In the genomic region with DNA sequence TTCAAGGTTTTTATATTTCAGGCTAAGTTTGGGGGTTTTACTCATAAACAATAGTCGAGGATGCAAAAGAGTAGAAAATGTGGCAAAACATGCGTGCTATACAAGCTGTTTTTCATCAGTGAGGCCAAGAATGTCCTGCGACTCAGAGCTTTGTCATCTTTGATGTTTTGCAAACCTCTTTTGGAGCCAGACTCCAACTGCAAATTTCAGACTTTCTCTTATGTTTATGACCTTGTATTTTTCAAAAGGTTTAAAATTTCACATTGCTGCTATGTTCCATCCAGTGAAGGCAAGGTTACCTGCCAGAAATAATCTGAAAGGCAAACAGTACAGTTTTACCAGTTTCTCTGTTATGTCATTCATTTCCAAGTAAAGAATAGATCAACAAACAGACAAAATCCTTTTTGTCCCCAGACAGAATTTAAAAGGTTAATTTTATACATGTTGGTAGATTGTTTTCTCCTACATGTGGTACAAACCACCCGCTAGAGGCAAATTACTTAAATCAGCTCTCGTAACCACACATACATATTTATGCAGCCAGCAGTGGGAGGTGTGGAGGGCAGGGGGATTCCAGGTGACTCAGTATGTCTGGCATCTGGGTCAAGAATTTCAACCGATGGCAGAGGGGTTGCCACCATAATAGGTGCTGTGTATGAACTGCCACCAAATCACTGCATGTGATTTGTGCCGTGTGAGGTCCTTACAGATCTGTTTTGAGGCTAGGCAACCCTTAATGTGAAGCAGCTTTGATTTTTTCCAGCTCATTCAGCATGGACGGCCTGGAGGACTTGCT, we compare ENCODE assay signal across 9 cellular contexts.
DNase-seq lines count a peak whose midpoint lies in the region; ATAC-seq, FAIRE-seq and TF ChIP-seq lines count a peak whose summit lies in the region.
"Had no signal": no experiment of that assay in that cellular context is flagged by ENCODE, and none has a peak within 500 bp of the region (broad histone marks: within the 10 kb centered on the region; RNA-seq: fewer than 3 reads in every experiment).

No MANE protein-coding gene starts in this region.

- H3K4me3 ChIP-seq in keratinocyte (ENCODE audit: control insufficient read depth in 2 of 3, extremely low read depth in 1 of 3, insufficient read depth in 2 of 3, low read depth in 1 of 3, low read length in 3 of 3): no peak overlapping the region
- H3K4me3 ChIP-seq in stomach smooth muscle (ENCODE audit: low read length in 2 of 2): peak overlapping the region in 1 of 2 donors; percentile 15
- H3K4me3 ChIP-seq: breast epithelium had no signal

- peak; percentile 23 for ATAC-seq in activated CD8-positive, alpha-beta memory T cell treated with anti-CD3 and anti-CD28 coated beads, Interleukin-2, amount 10 ng/mL, durations not matched to agents 7 days and 5 days
- ATAC-seq in HG03108 (IDR thresholded peaks at IDR 0.05; ENCODE audit: unreplicated experiment) (no peak), HG02852 (IDR thresholded peaks at IDR 0.05; ENCODE audit: unreplicated experiment) (no peak)

- no peaks in the 10 kb centered on the region for H3K9me3 Mint-ChIP-seq in activated CD8-positive, alpha-beta memory T cell treated with anti-CD3 and anti-CD28 coated beads, Interleukin-2, amount 10 ng/mL, durations not matched to agents 7 days and 5 days (ENCODE audit: low read depth)

- H3K9me1 ChIP-seq in keratinocyte (ENCODE audit: control insufficient read depth, extremely low read depth, insufficient read depth, low read length): no peaks in the 10 kb centered on the region

- no peaks in the 10 kb centered on the region for H3K27me3 ChIP-seq in keratinocyte (ENCODE audit: control insufficient read depth, extremely low read depth, insufficient read depth, low read length)
- no peaks in the 10 kb centered on the region for H3K27me3 ChIP-seq in stomach smooth muscle (ENCODE audit: control insufficient read depth in 1 of 2, insufficient read depth in 2 of 2, low read length in 2 of 2)
- H3K27me3 ChIP-seq: breast epithelium had no signal

- H3K9ac ChIP-seq in keratinocyte (ENCODE audit: control insufficient read depth, extremely low read depth, insufficient read depth, low read length): peak overlapping the region; percentile 45
- H3K9ac ChIP-seq in stomach smooth muscle (ENCODE audit: low read length in 2 of 2): no peak overlapping the region

- CTCF ChIA-PET in activated CD8-positive, alpha-beta memory T cell treated with anti-CD3 and anti-CD28 coated beads, Interleukin-2, amount 10 ng/mL, durations not matched to agents 7 days and 5 days (lab: Charles Lee): no interaction called here

- H3K4me3 Mint-ChIP-seq in activated CD8-positive, alpha-beta memory T cell treated with anti-CD3 and anti-CD28 coated beads, Interleukin-2, amount 10 ng/mL, durations not matched to agents 7 days and 5 days: no peak overlapping the region

- peak overlapping the region; percentile 42 for H3K27ac ChIP-seq in keratinocyte (ENCODE audit: control insufficient read depth, insufficient read depth, low read length)
- H3K27ac ChIP-seq in stomach smooth muscle (ENCODE audit: low read length): peak overlapping the region; percentile 53

- dilution Hi-C loops in keratinocyte (cut with MboI; ENCODE audit: extremely low pct_ligation_motif_present, low sequenced_read_pairs): no loop called here

- peak; percentile 57 for FAIRE-seq in keratinocyte (lab: Jason Lieb, UNC)

- peak overlapping the region; percentile 62 for H2AFZ ChIP-seq in keratinocyte (ENCODE audit: control insufficient read depth, low read length)

- DNase-seq in 8988T (peak; percentile 38), HCEC 1CT (peak; percentile 83), keratinocyte (ENCODE audit: low read depth, low spot score) (peak; percentile 44), hippocampal formation (lab: John Stamatoyannopoulos, UW) (no peak)
- peak; percentile 52 for DNase-seq in activated CD8-positive, alpha-beta memory T cell treated with anti-CD3 and anti-CD28 coated beads, Interleukin-2, amount 10 ng/mL, durations not matched to agents 7 days and 5 days

- no peaks in the 10 kb centered on the region for H3K79me2 ChIP-seq in keratinocyte (ENCODE audit: control insufficient read depth, insufficient read depth, low read length)

- peaks cover 6% of the 10 kb centered on the region for H3K4me1 Mint-ChIP-seq in activated CD8-positive, alpha-beta memory T cell treated with anti-CD3 and anti-CD28 coated beads, Interleukin-2, amount 10 ng/mL, durations not matched to agents 7 days and 5 days

- H3K36me3 ChIP-seq in keratinocyte (ENCODE audit: control insufficient read depth in 2 of 2, extremely low read depth in 1 of 2, insufficient read depth in 2 of 2, low read length in 2 of 2) (no peaks in the 10 kb centered on the region), stomach smooth muscle (ENCODE audit: control insufficient read depth in 2 of 2, insufficient read depth in 2 of 2, low read length in 2 of 2) (no peaks in the 10 kb centered on the region)
- H3K36me3 ChIP-seq: breast epithelium had no signal

- H3K4me2 ChIP-seq in keratinocyte (ENCODE audit: control insufficient read depth, extremely low read depth, insufficient read depth, low read depth, low read length): peak overlapping the region; percentile 33

- TF ChIP-seq CTCF in keratinocyte (optimal IDR thresholded peaks at IDR 0.05 in 1 of 3, IDR thresholded peaks at IDR 0.05 in 1 of 3, conservative IDR thresholded peaks at IDR 0.05 in 1 of 3; ENCODE audit: extremely low read depth in 1 of 3, insufficient read depth in 2 of 3, low read length in 3 of 3): peak in 1 of 3 experiments; percentile 22

- H3K27me3 Mint-ChIP-seq in activated CD8-positive, alpha-beta memory T cell treated with anti-CD3 and anti-CD28 coated beads, Interleukin-2, amount 10 ng/mL, durations not matched to agents 7 days and 5 days: peaks cover 23% of the 10 kb centered on the region

- peaks cover 2% of the 10 kb centered on the region for H3K36me3 Mint-ChIP-seq in activated CD8-positive, alpha-beta memory T cell treated with anti-CD3 and anti-CD28 coated beads, Interleukin-2, amount 10 ng/mL, durations not matched to agents 7 days and 5 days

- H3K9me3 ChIP-seq in keratinocyte (ENCODE audit: control insufficient read depth, low read depth, low read length) (no peaks in the 10 kb centered on the region), stomach smooth muscle (ENCODE audit: control insufficient read depth in 2 of 2, low read length in 2 of 2) (no peaks in the 10 kb centered on the region)
- H3K9me3 ChIP-seq: breast epithelium had no signal

- H3K27ac Mint-ChIP-seq in activated CD8-positive, alpha-beta memory T cell treated with anti-CD3 and anti-CD28 coated beads, Interleukin-2, amount 10 ng/mL, durations not matched to agents 7 days and 5 days: no peak overlapping the region

- H3K4me1 ChIP-seq in keratinocyte (ENCODE audit: control insufficient read depth, extremely low read depth, insufficient read depth, low read length) (peaks cover 14% of the 10 kb centered on the region), stomach smooth muscle (ENCODE audit: control insufficient read depth, insufficient read depth, low read length) (peaks cover 10% of the 10 kb centered on the region)
- H3K4me1 ChIP-seq: breast epithelium had no signal

- no peaks in the 10 kb centered on the region for H4K20me1 ChIP-seq in keratinocyte (ENCODE audit: control insufficient read depth, extremely low read depth, insufficient read depth, low read length)

Comparison
In these comparisons a context has a peak if more than half of its experiments do, and no peak if none do; other contexts are left out.
1. DNase-seq: peak in 8988T (single experiment), HCEC 1CT (single experiment), activated CD8-positive, alpha-beta memory T cell treated with anti-CD3 and anti-CD28 coated beads, Interleukin-2, amount 10 ng/mL, durations not matched to agents 7 days and 5 days (single experiment) and keratinocyte (single experiment); none in hippocampal formation (0 of 2).